ENCODE assay signal across 15 cellular contexts in genomic region chr11:104916442-104916841, GRCh38. TPM values are rescaled to one million over a fixed set of nuclear protein-coding genes. Genes with fewer than 3 reads are reported as not detected.
DNase-seq lines count a peak whose midpoint lies in the region; ATAC-seq and TF ChIP-seq lines count a peak whose summit lies in the region.
"Had no signal": no experiment of that assay in that cellular context is flagged by ENCODE, and none has a peak within 500 bp of the region (broad histone marks: within the 10 kb centered on the region; RNA-seq: fewer than 3 reads in every experiment).

No MANE protein-coding gene starts in this region.

- H3K36me3 Mint-ChIP-seq in activated naive CD8-positive, alpha-beta T cell treated with anti-CD3 and anti-CD28 coated beads, Interleukin-2, amount 10 ng/mL, durations not matched to agents 7 days and 5 days: peaks cover 8% of the 10 kb centered on the region
- H3K36me3 Mint-ChIP-seq: brain had no signal

- intact Hi-C loops in breast epithelium (cut with DNase I; ENCODE audit: low total_unique reads): no loop called here
- intact Hi-C loops in mammary epithelial cell (cut with micrococcal nuclease): no loop called here
- intact Hi-C loops in lower lobe of right lung (cut with DNase I): no loop called here
- intact Hi-C loops in thyroid gland (cut with DNase I): no loop called here

- H3K9me3 ChIP-seq in breast epithelium: no peaks in the 10 kb centered on the region
- H3K9me3 ChIP-seq in mammary epithelial cell (replicated peaks; ENCODE audit: insufficient read depth, low read length): no peaks in the 10 kb centered on the region
- no peaks in the 10 kb centered on the region for H3K9me3 ChIP-seq in lower lobe of right lung
- H3K9me3 ChIP-seq in upper lobe of left lung: no peaks in the 10 kb centered on the region
- no peaks in the 10 kb centered on the region for H3K9me3 ChIP-seq in thyroid gland

- no peaks in the 10 kb centered on the region for H3K9me3 Mint-ChIP-seq in activated naive CD8-positive, alpha-beta T cell treated with anti-CD3 and anti-CD28 coated beads, Interleukin-2, amount 10 ng/mL, durations not matched to agents 7 days and 5 days
- H3K9me3 Mint-ChIP-seq: nephron had no signal

- H3K27me3 ChIP-seq in breast epithelium: no peaks in the 10 kb centered on the region
- peaks cover 3% of the 10 kb centered on the region for H3K27me3 ChIP-seq in mammary epithelial cell (ENCODE audit: insufficient read depth, low read length)
- no peaks in the 10 kb centered on the region for H3K27me3 ChIP-seq in lower lobe of right lung (ENCODE audit: low read depth)
- no peaks in the 10 kb centered on the region for H3K27me3 ChIP-seq in upper lobe of left lung
- no peaks in the 10 kb centered on the region for H3K27me3 ChIP-seq in thyroid gland

- dilution Hi-C loops in mammary epithelial cell (cut with HindIII; ENCODE audit: low sequenced_read_pairs): no loop called here

- POLR2A ChIA-PET in activated naive CD8-positive, alpha-beta T cell treated with anti-CD3 and anti-CD28 coated beads, Interleukin-2, amount 10 ng/mL, durations not matched to agents 7 days and 5 days (lab: Charles Lee): interaction anchor here (1.2 to 1.5 kb wide), 2 partner anchors 11 to 27 kb away, joined by 3 to 4 read pairs; no protein-coding TSS in a partner anchor

- no peak for TF ChIP-seq EP300 in upper lobe of left lung (IDR thresholded peaks at IDR 0.05)

- TF ChIP-seq POLR2A in breast epithelium (IDR thresholded peaks at IDR 0.05) (no peak), upper lobe of left lung (IDR thresholded peaks at IDR 0.05) (no peak), thyroid gland (IDR thresholded peaks at IDR 0.05) (no peak)

- H3K27ac ChIP-seq in breast epithelium: peak overlapping the region; percentile 21 to 31
- no peak overlapping the region for H3K27ac ChIP-seq in mammary epithelial cell (ENCODE audit: insufficient read depth, low read depth, low read length)
- H3K27ac ChIP-seq in lower lobe of right lung: peak overlapping the region; percentile 26
- H3K27ac ChIP-seq in upper lobe of left lung: peak overlapping the region in 3 of 4 donors; percentile 5 to 84 (median 82)
- peak overlapping the region in 1 of 3 donors; percentile 87 for H3K27ac ChIP-seq in thyroid gland

- no peak overlapping the region for H2AFZ ChIP-seq in mammary epithelial cell (ENCODE audit: low read depth, low read length)

- BruUV-seq in mammary epithelial cell (replicated peaks; lab: Mats Ljungman, UMichigan): no TSS peak

- in situ Hi-C loops in mammary epithelial cell (cut with MboI; ENCODE audit: low sequenced_read_pairs in 2 of 2): no loop called here

- no peaks in the 10 kb centered on the region for H4K20me1 ChIP-seq in mammary epithelial cell (ENCODE audit: insufficient read depth, low read length)

- H3K27me3 Mint-ChIP-seq in activated naive CD8-positive, alpha-beta T cell treated with anti-CD3 and anti-CD28 coated beads, Interleukin-2, amount 10 ng/mL, durations not matched to agents 7 days and 5 days: no peaks in the 10 kb centered on the region

- DNase-seq in breast epithelium (ENCODE audit: low spot score in 2 of 2) (no peak), mammary epithelial cell (no peak), lower lobe of right lung (no peak), upper lobe of left lung (no peak), NCI-H2081 treated with DMSO at 0.1 percent for 48 hours (lab: John Stamatoyannopoulos, UW) (no peak), thyroid gland (no peak), middle frontal gyrus (ENCODE audit: extremely low spot score, low spot score) (no peak)
- DNase-seq in activated naive CD8-positive, alpha-beta T cell treated with anti-CD3 and anti-CD28 coated beads, Interleukin-2, amount 10 ng/mL, durations not matched to agents 7 days and 5 days: no peak
- DNase-seq: activated CD4-positive, alpha-beta T cell treated with anti-CD3 and anti-CD28 coated beads, Interleukin-2, amount 50 U/mL, for 48 hours; erythroblast; GDM1; Karpas-422; NCI-H2107 had no signal

- CTCF ChIA-PET in mammary epithelial cell (lab: Charles Lee; ENCODE audit: low non-redundant PET): no interaction called here

- ATAC-seq in activated naive CD8-positive, alpha-beta T cell treated with anti-CD3 and anti-CD28 coated beads, Interleukin-2, amount 10 ng/mL, durations not matched to agents 7 days and 5 days (ENCODE audit: low read depth): no peak
- no peak for ATAC-seq in lower lobe of right lung
- peak in 1 of 2 donors; percentile 19 for ATAC-seq in upper lobe of left lung (ENCODE audit: low FRiP score in 2 of 2)

- H3K27ac Mint-ChIP-seq in activated naive CD8-positive, alpha-beta T cell treated with anti-CD3 and anti-CD28 coated beads, Interleukin-2, amount 10 ng/mL, durations not matched to agents 7 days and 5 days: peak overlapping the region; percentile 88

- no peak for TF ChIP-seq CTCF in breast epithelium (IDR thresholded peaks at IDR 0.05)
- no peak for TF ChIP-seq CTCF in mammary epithelial cell (conservative IDR thresholded peaks at IDR 0.05 in 1 of 2, IDR thresholded peaks at IDR 0.05 in 1 of 2; ENCODE audit: extremely low read depth in 1 of 2, insufficient read depth in 1 of 2, low read depth in 1 of 2, low read length in 2 of 2)
- TF ChIP-seq CTCF in lower lobe of right lung (IDR thresholded peaks at IDR 0.05): no peak
- no peak for TF ChIP-seq CTCF in upper lobe of left lung (IDR thresholded peaks at IDR 0.05)
- no peak for TF ChIP-seq CTCF in thyroid gland (IDR thresholded peaks at IDR 0.05)

- H3K36me3 ChIP-seq in breast epithelium (no peaks in the 10 kb centered on the region), mammary epithelial cell (ENCODE audit: insufficient read depth, low read length) (no peaks in the 10 kb centered on the region), lower lobe of right lung (no peaks in the 10 kb centered on the region), upper lobe of left lung (no peaks in the 10 kb centered on the region), thyroid gland (no peaks in the 10 kb centered on the region)

- peaks cover 37% of the 10 kb centered on the region for H3K4me1 Mint-ChIP-seq in activated naive CD8-positive, alpha-beta T cell treated with anti-CD3 and anti-CD28 coated beads, Interleukin-2, amount 10 ng/mL, durations not matched to agents 7 days and 5 days

- H3K4me3 Mint-ChIP-seq in activated naive CD8-positive, alpha-beta T cell treated with anti-CD3 and anti-CD28 coated beads, Interleukin-2, amount 10 ng/mL, durations not matched to agents 7 days and 5 days: peak overlapping the region; percentile 94
- H3K4me3 Mint-ChIP-seq: nephron had no signal

- H3K9ac ChIP-seq in mammary epithelial cell (ENCODE audit: insufficient read depth, low read length): no peak overlapping the region

- H3K4me3 ChIP-seq in breast epithelium (peak overlapping the region in 1 of 3 donors; percentile 63), mammary epithelial cell (replicated peaks in 1 of 3; ENCODE audit: insufficient read depth in 1 of 3, low read depth in 2 of 3, low read length in 3 of 3) (no peak overlapping the region), lower lobe of right lung (peak overlapping the region; percentile 50), upper lobe of left lung (peak overlapping the region in 1 of 4 donors; percentile 46), thyroid gland (replicated peaks in 1 of 3) (no peak overlapping the region)

- no peak overlapping the region for H3K4me2 ChIP-seq in mammary epithelial cell (ENCODE audit: insufficient read depth, low read depth, low read length)

- H3K4me1 ChIP-seq in breast epithelium (no peaks in the 10 kb centered on the region), mammary epithelial cell (ENCODE audit: insufficient read depth, low read length) (no peaks in the 10 kb centered on the region), lower lobe of right lung (peaks cover 25% of the 10 kb centered on the region), upper lobe of left lung (peaks cover 0 to 26% (median 7%) of the 10 kb centered on the region in 4 donors), thyroid gland (no peaks in the 10 kb centered on the region)

- H3K79me2 ChIP-seq in mammary epithelial cell (ENCODE audit: insufficient read depth, low read length): no peaks in the 10 kb centered on the region

RNA-seq across cellular contexts. Expression of gene CASP12, which starts 18.2 kb away (rescaled TPM):
- total RNA-seq in breast epithelium: 1 to 10 TPM; 1.1 to 7.9 (median 1.6) TPM
- total RNA-seq in mammary epithelial cell: not detected
- polyA plus RNA-seq in mammary epithelial cell: not detected
- polyA minus RNA-seq in mammary epithelial cell: not detected
- not detected for total RNA-seq in activated naive CD8-positive, alpha-beta T cell treated with anti-CD3 and anti-CD28 coated beads, Interleukin-2, amount 10 ng/mL, durations not matched to agents 7 days and 5 days
- 1.6 TPM for total RNA-seq in lower lobe of right lung
- total RNA-seq in upper lobe of left lung: 1 to 10 TPM in 5 of 6 donors, under 1 TPM in 1; 0.91 to 9.5 (median 1.4) TPM
- total RNA-seq in thyroid gland: 10 to 100 TPM in 1 of 4 donors, 1 to 10 TPM in 3; 1.3 to 26.1 (median 3.8) TPM

RNA-seq across cellular contexts. Expression of gene CASP4, which starts 51.9 kb away (rescaled TPM):
- 100 to 1,000 TPM; 101 to 222 (median 156) TPM for total RNA-seq in breast epithelium
- 100 to 1,000 TPM in 1 of 2 donors, 10 to 100 TPM in 1; 76.6 to 190 TPM for total RNA-seq in mammary epithelial cell
- 93.9 TPM for polyA plus RNA-seq in mammary epithelial cell
- 35.9 TPM for polyA minus RNA-seq in mammary epithelial cell
- 100 to 1,000 TPM; 111 to 115 TPM for total RNA-seq in activated naive CD8-positive, alpha-beta T cell treated with anti-CD3 and anti-CD28 coated beads, Interleukin-2, amount 10 ng/mL, durations not matched to agents 7 days and 5 days
- total RNA-seq in lower lobe of right lung: 113 TPM
- 100 to 1,000 TPM in 4 of 6 donors, 10 to 100 TPM in 2; 86.7 to 157 (median 104) TPM for total RNA-seq in upper lobe of left lung
- total RNA-seq in thyroid gland: 10 to 100 TPM; 26.0 to 62.3 (median 36.4) TPM
